Comparison of ENCODE assay signal across 1 cellular context in the genomic region with DNA sequence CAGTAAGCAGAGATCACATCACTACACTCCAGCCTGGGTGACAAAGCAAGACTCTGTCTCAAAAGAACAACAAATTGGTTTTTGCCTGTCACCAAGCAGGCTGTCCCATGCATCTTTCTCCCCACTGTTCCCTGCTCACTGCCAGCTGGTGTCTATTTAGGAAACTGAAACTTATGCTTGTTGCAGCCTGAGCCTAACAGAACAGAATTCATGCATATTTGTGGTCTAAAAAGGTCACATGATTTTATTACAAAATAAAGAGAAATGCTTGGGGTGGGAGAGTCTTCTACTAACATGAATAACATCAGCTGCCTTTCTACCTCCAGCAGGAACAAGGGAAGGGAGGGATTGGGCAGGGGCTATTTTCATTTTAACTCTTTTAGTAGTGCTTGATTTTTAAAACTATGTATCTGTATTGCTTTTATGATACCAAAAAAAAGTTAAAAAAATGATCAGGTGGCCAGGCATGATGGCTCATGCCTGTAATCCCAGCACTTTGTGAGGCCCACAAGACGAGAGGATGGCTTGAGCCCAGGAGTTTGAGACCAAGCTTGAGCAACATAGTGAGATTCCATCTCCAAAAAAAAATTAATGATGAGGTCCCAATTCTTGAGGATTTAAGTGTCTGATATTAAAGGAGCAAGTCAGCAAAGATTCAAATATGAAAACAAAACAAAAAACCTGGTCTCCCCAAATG.
TF ChIP-seq lines count a peak whose summit lies in the region.

No MANE protein-coding gene starts in this region.

TF ChIP-seq in HEK293, 187 proteins besides CTCF, POLR2A, EP300 and RAD21 (continued from another document):
- TF ChIP-seq, protein P1, sequence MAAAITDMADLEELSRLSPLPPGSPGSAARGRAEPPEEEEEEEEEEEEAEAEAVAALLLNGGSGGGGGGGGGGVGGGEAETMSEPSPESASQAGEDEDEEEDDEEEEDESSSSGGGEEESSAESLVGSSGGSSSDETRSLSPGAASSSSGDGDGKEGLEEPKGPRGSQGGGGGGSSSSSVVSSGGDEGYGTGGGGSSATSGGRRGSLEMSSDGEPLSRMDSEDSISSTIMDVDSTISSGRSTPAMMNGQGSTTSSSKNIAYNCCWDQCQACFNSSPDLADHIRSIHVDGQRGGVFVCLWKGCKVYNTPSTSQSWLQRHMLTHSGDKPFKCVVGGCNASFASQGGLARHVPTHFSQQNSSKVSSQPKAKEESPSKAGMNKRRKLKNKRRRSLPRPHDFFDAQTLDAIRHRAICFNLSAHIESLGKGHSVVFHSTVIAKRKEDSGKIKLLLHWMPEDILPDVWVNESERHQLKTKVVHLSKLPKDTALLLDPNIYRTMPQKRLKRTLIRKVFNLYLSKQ (tag by site-specific recombination; IDR thresholded peaks at IDR 0.05; ENCODE audit: borderline replicate concordance): no peak
- no peak for TF ChIP-seq ZEB2 (tag by site-specific recombination; IDR thresholded peaks at IDR 0.05)
- no peak for TF ChIP-seq ZNF184 (tag by site-specific recombination; IDR thresholded peaks at IDR 0.05)
- no peak for TF ChIP-seq ZNF629 (tag by site-specific recombination; IDR thresholded peaks at IDR 0.05)
- TF ChIP-seq, protein P2, sequence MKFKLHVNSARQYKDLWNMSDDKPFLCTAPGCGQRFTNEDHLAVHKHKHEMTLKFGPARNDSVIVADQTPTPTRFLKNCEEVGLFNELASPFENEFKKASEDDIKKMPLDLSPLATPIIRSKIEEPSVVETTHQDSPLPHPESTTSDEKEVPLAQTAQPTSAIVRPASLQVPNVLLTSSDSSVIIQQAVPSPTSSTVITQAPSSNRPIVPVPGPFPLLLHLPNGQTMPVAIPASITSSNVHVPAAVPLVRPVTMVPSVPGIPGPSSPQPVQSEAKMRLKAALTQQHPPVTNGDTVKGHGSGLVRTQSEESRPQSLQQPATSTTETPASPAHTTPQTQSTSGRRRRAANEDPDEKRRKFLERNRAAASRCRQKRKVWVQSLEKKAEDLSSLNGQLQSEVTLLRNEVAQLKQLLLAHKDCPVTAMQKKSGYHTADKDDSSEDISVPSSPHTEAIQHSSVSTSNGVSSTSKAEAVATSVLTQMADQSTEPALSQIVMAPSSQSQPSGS (tag by site-specific recombination; IDR thresholded peaks at IDR 0.05; ENCODE audit: low read depth): no peak
- TF ChIP-seq, protein P3, sequence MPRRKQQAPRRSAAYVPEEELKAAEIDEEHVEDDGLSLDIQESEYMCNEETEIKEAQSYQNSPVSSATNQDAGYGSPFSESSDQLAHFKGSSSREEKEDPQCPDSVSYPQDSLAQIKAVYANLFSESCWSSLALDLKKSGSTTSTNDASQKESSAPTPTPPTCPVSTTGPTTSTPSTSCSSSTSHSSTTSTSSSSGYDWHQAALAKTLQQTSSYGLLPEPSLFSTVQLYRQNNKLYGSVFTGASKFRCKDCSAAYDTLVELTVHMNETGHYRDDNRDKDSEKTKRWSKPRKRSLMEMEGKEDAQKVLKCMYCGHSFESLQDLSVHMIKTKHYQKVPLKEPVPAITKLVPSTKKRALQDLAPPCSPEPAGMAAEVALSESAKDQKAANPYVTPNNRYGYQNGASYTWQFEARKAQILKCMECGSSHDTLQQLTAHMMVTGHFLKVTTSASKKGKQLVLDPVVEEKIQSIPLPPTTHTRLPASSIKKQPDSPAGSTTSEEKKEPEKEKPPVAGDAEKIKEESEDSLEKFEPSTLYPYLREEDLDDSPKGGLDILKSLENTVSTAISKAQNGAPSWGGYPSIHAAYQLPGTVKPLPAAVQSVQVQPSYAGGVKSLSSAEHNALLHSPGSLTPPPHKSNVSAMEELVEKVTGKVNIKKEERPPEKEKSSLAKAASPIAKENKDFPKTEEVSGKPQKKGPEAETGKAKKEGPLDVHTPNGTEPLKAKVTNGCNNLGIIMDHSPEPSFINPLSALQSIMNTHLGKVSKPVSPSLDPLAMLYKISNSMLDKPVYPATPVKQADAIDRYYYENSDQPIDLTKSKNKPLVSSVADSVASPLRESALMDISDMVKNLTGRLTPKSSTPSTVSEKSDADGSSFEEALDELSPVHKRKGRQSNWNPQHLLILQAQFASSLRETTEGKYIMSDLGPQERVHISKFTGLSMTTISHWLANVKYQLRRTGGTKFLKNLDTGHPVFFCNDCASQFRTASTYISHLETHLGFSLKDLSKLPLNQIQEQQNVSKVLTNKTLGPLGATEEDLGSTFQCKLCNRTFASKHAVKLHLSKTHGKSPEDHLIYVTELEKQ (tag by site-specific recombination; IDR thresholded peaks at IDR 0.05; ENCODE audit: borderline replicate concordance): no peak
- peak; percentile 51; the same call in 1 of the 2 replicates for TF ChIP-seq ZNF335 (tag by site-specific recombination; conservative IDR thresholded peaks at IDR 0.05)
- TF ChIP-seq SALL2 (tag by site-specific recombination; IDR thresholded peaks at IDR 0.05; ENCODE audit: borderline replicate concordance): no peak
- TF ChIP-seq TCF7L2 (IDR thresholded peaks at IDR 0.05; ENCODE audit: borderline replicate concordance, low read depth, low read length): no peak
- TF ChIP-seq ZNF600 (tag by site-specific recombination; IDR thresholded peaks at IDR 0.05): no peak
- no peak for TF ChIP-seq ZNF670 (tag by site-specific recombination; IDR thresholded peaks at IDR 0.05; ENCODE audit: low read depth)
- TF ChIP-seq, protein P4, sequence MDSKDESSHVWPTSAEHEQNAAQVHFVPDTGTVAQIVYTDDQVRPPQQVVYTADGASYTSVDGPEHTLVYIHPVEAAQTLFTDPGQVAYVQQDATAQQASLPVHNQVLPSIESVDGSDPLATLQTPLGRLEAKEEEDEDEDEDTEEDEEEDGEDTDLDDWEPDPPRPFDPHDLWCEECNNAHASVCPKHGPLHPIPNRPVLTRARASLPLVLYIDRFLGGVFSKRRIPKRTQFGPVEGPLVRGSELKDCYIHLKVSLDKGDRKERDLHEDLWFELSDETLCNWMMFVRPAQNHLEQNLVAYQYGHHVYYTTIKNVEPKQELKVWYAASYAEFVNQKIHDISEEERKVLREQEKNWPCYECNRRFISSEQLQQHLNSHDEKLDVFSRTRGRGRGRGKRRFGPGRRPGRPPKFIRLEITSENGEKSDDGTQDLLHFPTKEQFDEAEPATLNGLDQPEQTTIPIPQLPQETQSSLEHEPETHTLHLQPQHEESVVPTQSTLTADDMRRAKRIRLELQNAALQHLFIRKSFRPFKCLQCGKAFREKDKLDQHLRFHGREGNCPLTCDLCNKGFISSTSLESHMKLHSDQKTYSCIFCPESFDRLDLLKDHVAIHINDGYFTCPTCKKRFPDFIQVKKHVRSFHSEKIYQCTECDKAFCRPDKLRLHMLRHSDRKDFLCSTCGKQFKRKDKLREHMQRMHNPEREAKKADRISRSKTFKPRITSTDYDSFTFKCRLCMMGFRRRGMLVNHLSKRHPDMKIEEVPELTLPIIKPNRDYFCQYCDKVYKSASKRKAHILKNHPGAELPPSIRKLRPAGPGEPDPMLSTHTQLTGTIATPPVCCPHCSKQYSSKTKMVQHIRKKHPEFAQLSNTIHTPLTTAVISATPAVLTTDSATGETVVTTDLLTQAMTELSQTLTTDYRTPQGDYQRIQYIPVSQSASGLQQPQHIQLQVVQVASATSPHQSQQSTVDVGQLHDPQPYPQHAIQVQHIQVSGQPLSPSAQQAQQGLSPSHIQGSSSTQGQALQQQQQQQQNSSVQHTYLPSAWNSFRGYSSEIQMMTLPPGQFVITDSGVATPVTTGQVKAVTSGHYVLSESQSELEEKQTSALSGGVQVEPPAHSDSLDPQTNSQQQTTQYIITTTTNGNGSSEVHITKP (tag by site-specific recombination; IDR thresholded peaks at IDR 0.05): no peak
- TF ChIP-seq ZNF76 (tag by site-specific recombination; IDR thresholded peaks at IDR 0.05; ENCODE audit: borderline replicate concordance, low read depth): no peak
- no peak for TF ChIP-seq HOXD13 (CRISPR knock-in tag; IDR thresholded peaks at IDR 0.05; ENCODE audit: borderline replicate concordance)
- no peak for TF ChIP-seq ZNF521 (tag by site-specific recombination; IDR thresholded peaks at IDR 0.05)
TF ChIP-seq in HEK293: peak in this region for 4.
